In genomic region chr11:47766363-47767227, GRCh38 we compare ENCODE assay signal across 8 cellular contexts. TPM values are rescaled to one million over a fixed set of nuclear protein-coding genes. Genes with fewer than 3 reads are reported as not detected.
DNase-seq lines count a peak whose midpoint lies in the region; ATAC-seq and TF ChIP-seq lines count a peak whose summit lies in the region.

No MANE protein-coding gene starts in this region.

- peak overlapping the region; percentile 99 for H3K9ac ChIP-seq in colonic mucosa (ENCODE audit: low read depth in 2 of 2, low read length in 2 of 2)

- H3K9me3 ChIP-seq in colonic mucosa (no peaks in the 10 kb centered on the region), left lung (no peaks in the 10 kb centered on the region)

- peak; percentile 36 for ATAC-seq in GM18505 (IDR thresholded peaks at IDR 0.05; ENCODE audit: unreplicated experiment)
- peak; percentile 35 for ATAC-seq in HG02571 (IDR thresholded peaks at IDR 0.05; ENCODE audit: unreplicated experiment)
- ATAC-seq in left lung, result peak; percentile 50

- peak overlapping the region; percentile 94 for H3K27ac ChIP-seq in colonic mucosa
- peak overlapping the region; percentile 97 to 100 for H3K27ac ChIP-seq in left lung

- TF ChIP-seq CTCF in NB4 (IDR thresholded peaks at IDR 0.05; ENCODE audit: low read depth, low read length), result no peak
- no peak for TF ChIP-seq CTCF in colonic mucosa (IDR thresholded peaks at IDR 0.05)
- TF ChIP-seq CTCF in left lung (IDR thresholded peaks at IDR 0.05), result no peak

- peak overlapping the region; percentile 88 for H3K4me3 ChIP-seq in NB4 (ENCODE audit: low read depth, low read length)
- peak overlapping the region; percentile 50 for H3K4me3 ChIP-seq in colonic mucosa
- H3K4me3 ChIP-seq in left lung, result peak overlapping the region; percentile 79 to 94

- no peak for TF ChIP-seq POLR2A in GM18505 (IDR thresholded peaks at IDR 0.05; ENCODE audit: borderline replicate concordance, extremely low read depth, insufficient read depth, insufficient read length)
- TF ChIP-seq POLR2A in NB4 (IDR thresholded peaks at IDR 0.05; ENCODE audit: extremely low read depth, insufficient read length), result no peak

- no peaks in the 10 kb centered on the region for H3K27me3 ChIP-seq in colonic mucosa
- H3K27me3 ChIP-seq in left lung, result no peaks in the 10 kb centered on the region

- H3K4me1 ChIP-seq in colonic mucosa, result no peaks in the 10 kb centered on the region
- H3K4me1 ChIP-seq in left lung, result peaks cover 0 to 28% of the 10 kb centered on the region in 2 donors

- H3K36me3 ChIP-seq in colonic mucosa (peaks cover 9% of the 10 kb centered on the region), left lung (peaks cover 0 to 33% of the 10 kb centered on the region in 2 donors)

- intact Hi-C loops in colonic mucosa (cut with DNase I), result no loop called here
- intact Hi-C loops in left lung (cut with DNase I), result no loop called here

- DNase-seq in NB4 (ENCODE audit: low read depth) (peak; percentile 68), colonic mucosa (peak; percentile 72), left lung (peak; percentile 78 to 91), NCI-H446 treated with DMSO at 0.1 percent for 48 hours (lab: John Stamatoyannopoulos, UW) (no peak)
- peak; percentile 87 for DNase-seq in activated CD4-positive, alpha-beta T cell treated with anti-CD3 and anti-CD28 coated beads for 48 hours
- DNase-seq in stimulated activated CD4-positive, alpha-beta T cell treated with anti-CD3 and anti-CD28 coated beads, Interleukin-2, amount 100 ng/mL, for 4 hours (ENCODE audit: low read depth), result peak; percentile 71

RNA-seq across cellular contexts. Expression of gene FNBP4, which starts 0.5 kb away (rescaled TPM):
- total RNA-seq in colonic mucosa (10 to 100 TPM; 47.3 to 53.3 TPM), left lung (10 to 100 TPM; 58.4 to 61.3 TPM)

RNA-seq across cellular contexts. Expression of gene AGBL2, which starts 51.4 kb away (rescaled TPM):
- 1 to 10 TPM in 1 of 2 donors, under 1 TPM in 1; 0.74 to 2.2 TPM for total RNA-seq in colonic mucosa
- total RNA-seq in left lung, result 1 to 10 TPM; 2.1 to 2.6 TPM
